ENCODE assay signal across 11 cellular contexts in genomic region chr4:108109997-108110416, GRCh38. TPM values are rescaled to one million over a fixed set of nuclear protein-coding genes. Genes with fewer than 3 reads are reported as not detected.
A peak's percentile ranks its signal among the peaks of the same experiment; 100 is the strongest.
DNase-seq lines count a peak whose midpoint lies in the region; ATAC-seq and TF ChIP-seq lines count a peak whose summit lies in the region.
"Had no signal": no experiment of that assay in that cellular context is flagged by ENCODE, and none has a peak within 500 bp of the region (broad histone marks: within the 10 kb centered on the region; RNA-seq: fewer than 3 reads in every experiment).

No MANE protein-coding gene starts in this region.

- ATAC-seq in GM19351 (IDR thresholded peaks at IDR 0.05; ENCODE audit: unreplicated experiment) (peak; percentile 83), HG02885 (IDR thresholded peaks at IDR 0.05; ENCODE audit: poor library complexity, unreplicated experiment) (peak; percentile 87)

- no peak overlapping the region for H3K4me3 ChIP-seq in OCI-LY3 (ENCODE audit: low read length)
- H3K4me3 ChIP-seq in Peyer's patch: no peak overlapping the region
- no peak overlapping the region for H3K4me3 ChIP-seq in breast epithelium

- H3K36me3 ChIP-seq in OCI-LY3 (replicated peaks; ENCODE audit: low read depth, low read length) (no peaks in the 10 kb centered on the region), Peyer's patch (no peaks in the 10 kb centered on the region), breast epithelium (no peaks in the 10 kb centered on the region)

- CTCF ChIA-PET in GM10248 (lab: Yijun Ruan, JAX): no interaction called here

- TF ChIP-seq CTCF in GM10248 (IDR thresholded peaks at IDR 0.05; ENCODE audit: control extremely low read depth, extremely low read depth, low read depth, missing control alignments) (no peak), OCI-LY3 (IDR thresholded peaks at IDR 0.05; ENCODE audit: low read depth, low read length) (no peak), Peyer's patch (IDR thresholded peaks at IDR 0.05) (no peak), breast epithelium (IDR thresholded peaks at IDR 0.05) (no peak)

- H3K4me1 ChIP-seq in OCI-LY3 (ENCODE audit: low read length): peaks cover 37% of the 10 kb centered on the region
- H3K4me1 ChIP-seq in Peyer's patch: no peaks in the 10 kb centered on the region
- no peaks in the 10 kb centered on the region for H3K4me1 ChIP-seq in breast epithelium

- no peak overlapping the region for H2AFZ ChIP-seq in OCI-LY3 (ENCODE audit: low read depth, low read length)

- H3K9me3 ChIP-seq in OCI-LY3 (ENCODE audit: insufficient read depth, low read length) (no peaks in the 10 kb centered on the region), Peyer's patch (no peaks in the 10 kb centered on the region), breast epithelium (no peaks in the 10 kb centered on the region)

- POLR2A ChIA-PET in GM10248 (lab: Yijun Ruan, JAX): no interaction called here

- H3K9ac ChIP-seq in OCI-LY3 (ENCODE audit: low read length): no peak overlapping the region

- H3K27me3 ChIP-seq in OCI-LY3 (ENCODE audit: low read depth, low read length) (no peaks in the 10 kb centered on the region), Peyer's patch (no peaks in the 10 kb centered on the region), breast epithelium (no peaks in the 10 kb centered on the region)

- peaks cover 34% of the 10 kb centered on the region for H3K79me2 ChIP-seq in OCI-LY3 (ENCODE audit: low read length)

- H4K20me1 ChIP-seq in OCI-LY3 (ENCODE audit: insufficient read depth, low read length): no peaks in the 10 kb centered on the region

- intact Hi-C loops in breast epithelium (cut with DNase I; ENCODE audit: low total_unique reads): no loop called here

- peak overlapping the region; percentile 58 for H3K4me2 ChIP-seq in OCI-LY3 (ENCODE audit: low read length)

- TF ChIP-seq POLR2A in Peyer's patch (IDR thresholded peaks at IDR 0.05) (no peak), breast epithelium (IDR thresholded peaks at IDR 0.05) (no peak)

- DNase-seq in GM10248 (ENCODE audit: extremely low spot score) (peak; percentile 30), NCI-H345 (lab: John Stamatoyannopoulos, UW) (no peak), Peyer's patch (no peak), NCI-H128 (lab: John Stamatoyannopoulos, UW; ENCODE audit: unreplicated experiment) (no peak), breast epithelium (ENCODE audit: low spot score in 2 of 2) (no peak)
- DNase-seq: DMS 273 treated with DMSO at 0.1 percent for 48 hours; HFFc6; stimulated activated CD4-positive, alpha-beta T cell treated with anti-CD3 and anti-CD28 coated beads, Interleukin-4, amount 100 ng/mL, for 24 hours had no signal

- peak overlapping the region; percentile 7; the same call in 1 of the 2 replicates for H3K27ac ChIP-seq in OCI-LY3 (ENCODE audit: low read length)
- H3K27ac ChIP-seq in Peyer's patch: no peak overlapping the region
- no peak overlapping the region for H3K27ac ChIP-seq in breast epithelium

RNA-seq across cellular contexts. Expression of gene LEF1, which starts 58.7 kb away (rescaled TPM):
- total RNA-seq in Peyer's patch (10 to 100 TPM in 1 of 4 donors, 1 to 10 TPM in 2, under 1 TPM in 1; 0.53 to 34.7 (median 4.4) TPM), breast epithelium (1 to 10 TPM; 2.6 to 7.6 (median 7.2) TPM)
